Comparison of ENCODE assay signal across 8 cellular contexts in genomic region chr5:93580387-93581100, GRCh38. TPM values are rescaled to one million over a fixed set of nuclear protein-coding genes. Genes with fewer than 3 reads are reported as not detected.
DNase-seq lines count a peak whose midpoint lies in the region; ATAC-seq and TF ChIP-seq lines count a peak whose summit lies in the region.

No MANE protein-coding gene starts in this region.

- H3K27ac ChIP-seq in CD4-positive, alpha-beta memory T cell (ENCODE audit: low read depth, low read length): no peak overlapping the region
- peak overlapping the region in 3 of 4 donors; percentile 48 to 60 (median 50) for H3K27ac ChIP-seq in body of pancreas

- ATAC-seq in body of pancreas (no peak), left lobe of liver (peak; percentile 6), GM21381 (IDR thresholded peaks at IDR 0.05; ENCODE audit: unreplicated experiment) (no peak)

- H3K4me3 Mint-ChIP-seq in CD4-positive, alpha-beta memory T cell: peak overlapping the region in 7 of 8 donors; percentile 78 to 91 (median 85)
- no peak overlapping the region for H3K4me3 Mint-ChIP-seq in type B pancreatic cell

- H3K27ac Mint-ChIP-seq in CD4-positive, alpha-beta memory T cell: peak overlapping the region in 4 of 7 donors; percentile 26 to 76 (median 64)
- peak overlapping the region; percentile 17 for H3K27ac Mint-ChIP-seq in type B pancreatic cell

- H3K9me3 Mint-ChIP-seq in CD4-positive, alpha-beta memory T cell: peaks cover 0 to 6% (median 0%) of the 10 kb centered on the region in 8 donors
- no peaks in the 10 kb centered on the region for H3K9me3 Mint-ChIP-seq in type B pancreatic cell

- no peak for DNase-seq in CD4-positive, alpha-beta memory T cell
- DNase-seq in HS-5 (ENCODE audit: low read depth) (peak; percentile 28), body of pancreas (no peak), left lobe of liver (ENCODE audit: low spot score) (no peak), type B pancreatic cell (ENCODE audit: extremely low spot score, unreplicated experiment) (no peak), NCI-H1930 (lab: John Stamatoyannopoulos, UW) (no peak), NCI-H226 (no peak)

- peaks cover 48% of the 10 kb centered on the region for H3K4me1 ChIP-seq in CD4-positive, alpha-beta memory T cell (ENCODE audit: insufficient read depth, low read length)
- H3K4me1 ChIP-seq in body of pancreas: peaks cover 45% of the 10 kb centered on the region

- H3K36me3 ChIP-seq in CD4-positive, alpha-beta memory T cell (ENCODE audit: insufficient read depth, low read length): no peaks in the 10 kb centered on the region
- H3K36me3 ChIP-seq in body of pancreas (replicated peaks in 1 of 2; ENCODE audit: insufficient read depth in 1 of 2, low read depth in 2 of 2): no peaks in the 10 kb centered on the region

- intact Hi-C loops in CD4-positive, alpha-beta memory T cell (cut with micrococcal nuclease): loop anchor here (1.0 to 10.0 kb wide), 6 partner anchors 32 to 1272 kb away; partner anchors contain the start of genes KIAA0825 and SLF1
- intact Hi-C loops in body of pancreas (cut with DNase I): no loop called here

- 0 to 1% methylated on average over 39 to 49 of the region's 49 CpGs for WGBS in body of pancreas, 2 donors

- no peaks in the 10 kb centered on the region for H3K36me3 Mint-ChIP-seq in CD4-positive, alpha-beta memory T cell
- H3K36me3 Mint-ChIP-seq in type B pancreatic cell: peaks cover under 1% of the 10 kb centered on the region

- no peaks in the 10 kb centered on the region for H3K9me3 ChIP-seq in CD4-positive, alpha-beta memory T cell (ENCODE audit: control insufficient read depth in 1 of 2, low read length in 2 of 2)
- no peaks in the 10 kb centered on the region for H3K9me3 ChIP-seq in body of pancreas

- no peak for TF ChIP-seq POLR2A in body of pancreas (IDR thresholded peaks at IDR 0.05)

- CTCF ChIA-PET in CD4-positive, alpha-beta memory T cell (lab: Charles Lee; ENCODE audit: partially characterized antibody): interaction anchor here (0.9 to 3.5 kb wide), 2 partner anchors 220 to 335 kb away, joined by 3 to 11 read pairs; no protein-coding TSS in a partner anchor

- TF ChIP-seq CTCF in body of pancreas (IDR thresholded peaks at IDR 0.05): no peak
- no peak for TF ChIP-seq CTCF in type B pancreatic cell (conservative IDR thresholded peaks at IDR 0.05)

- POLR2A ChIA-PET in CD4-positive, alpha-beta memory T cell (lab: Charles Lee; ENCODE audit: partially characterized antibody): no interaction called here

- H3K27me3 Mint-ChIP-seq in CD4-positive, alpha-beta memory T cell: peaks cover 41 to 46% of the 10 kb centered on the region in 2 donors
- peaks cover 43% of the 10 kb centered on the region for H3K27me3 Mint-ChIP-seq in type B pancreatic cell

- H3K4me3 ChIP-seq in CD4-positive, alpha-beta memory T cell (ENCODE audit: low read length in 2 of 2): peak overlapping the region; percentile 39 to 62
- peak overlapping the region; percentile 50 to 59 for H3K4me3 ChIP-seq in body of pancreas

- H3K27me3 ChIP-seq in CD4-positive, alpha-beta memory T cell (ENCODE audit: insufficient read depth, low read length): peaks cover 63% of the 10 kb centered on the region
- H3K27me3 ChIP-seq in body of pancreas: peaks cover 0 to 7% of the 10 kb centered on the region in 2 donors

- H3K4me1 Mint-ChIP-seq in CD4-positive, alpha-beta memory T cell: peaks cover 10 to 32% (median 18%) of the 10 kb centered on the region in 4 donors
- H3K4me1 Mint-ChIP-seq in type B pancreatic cell (ENCODE audit: unreplicated experiment): peaks cover 21% of the 10 kb centered on the region

RNA-seq across cellular contexts. Expression of gene NR2F1-AS1, which starts 0.5 kb away (rescaled TPM):
- not detected for total RNA-seq in CD4-positive, alpha-beta memory T cell
- not detected for polyA plus RNA-seq in CD4-positive, alpha-beta memory T cell
- 1 to 10 TPM; 4.9 to 5.3 TPM for total RNA-seq in body of pancreas
- 1.8 TPM for total RNA-seq in left lobe of liver
- 1.8 and 19.0 TPM in 2 replicates for total RNA-seq in type B pancreatic cell (ENCODE audit: low replicate concordance)

RNA-seq across cellular contexts. Expression of gene NR2F1, which starts 2.5 kb away (rescaled TPM):
- total RNA-seq in CD4-positive, alpha-beta memory T cell: not detected
- polyA plus RNA-seq in CD4-positive, alpha-beta memory T cell: not detected
- total RNA-seq in body of pancreas (10 to 100 TPM; 16.9 to 33.0 TPM), left lobe of liver (10.2 TPM), type B pancreatic cell (ENCODE audit: low replicate concordance) (6.6 and 126 TPM in 2 replicates)
